ENCODE assay signal across 6 cellular contexts in genomic region chr4:85221606-85222005, GRCh38.
"Had no signal": no experiment of that assay in that cellular context is flagged by ENCODE, and none has a peak within 500 bp of the region (broad histone marks: within the 10 kb centered on the region; RNA-seq: fewer than 3 reads in every experiment).

No MANE protein-coding gene starts in this region.

- H3K27ac Mint-ChIP-seq: IgD-negative memory B cell had no signal

- H3K27ac ChIP-seq: HL-60 had no signal

- FAIRE-seq: HepG2, HTR-8/SVneo, K562 had no signal

- H3K4me3 ChIP-seq: K562 had no signal

- ATAC-seq: HepG2, K562 had no signal

- DNase-seq: IMR-90 had no signal

- H3K4me3 Mint-ChIP-seq: IgD-negative memory B cell had no signal
